In genomic region chr3:169668957-169669681, GRCh38 we compare ENCODE assay signal across 1 cellular context.
TF ChIP-seq lines count a peak whose summit lies in the region.

No MANE protein-coding gene starts in this region.

TF ChIP-seq in HEK293, 187 proteins besides CTCF, POLR2A, EP300 and RAD21 (continued from another document and continues in another):
- TF ChIP-seq AEBP2 (tag by site-specific recombination; IDR thresholded peaks at IDR 0.05; ENCODE audit: borderline replicate concordance) (no peak), ZNF654 (tag by site-specific recombination; IDR thresholded peaks at IDR 0.05; ENCODE audit: low read depth) (peak; percentile 84), ZNF121 (tag by site-specific recombination; IDR thresholded peaks at IDR 0.05) (no peak), ZNF530 (tag by site-specific recombination; IDR thresholded peaks at IDR 0.05; ENCODE audit: low read depth) (no peak), ZNF112 (tag by site-specific recombination; IDR thresholded peaks at IDR 0.05) (no peak), EGR2 (tag by site-specific recombination; IDR thresholded peaks at IDR 0.05; ENCODE audit: low read depth) (peak; percentile 46), ZNF658 (tag by site-specific recombination; IDR thresholded peaks at IDR 0.05) (no peak), ZNF776 (tag by site-specific recombination; IDR thresholded peaks at IDR 0.05; ENCODE audit: borderline replicate concordance) (no peak), ZFP41 (tag by site-specific recombination; IDR thresholded peaks at IDR 0.05; ENCODE audit: borderline replicate concordance) (no peak), ZNF843 (tag by site-specific recombination; IDR thresholded peaks at IDR 0.05) (0 out of 2 replicates have a peak, but pooled peaks have one; percentile 24), KLF9 (tag by site-specific recombination; IDR thresholded peaks at IDR 0.05; ENCODE audit: low read depth) (no peak; the same call in 1 of the 2 replicates), MZF1 (tag by site-specific recombination; IDR thresholded peaks at IDR 0.05; ENCODE audit: borderline replicate concordance) (no peak), ZBTB17 (tag by site-specific recombination; IDR thresholded peaks at IDR 0.05) (peak; percentile 82), ZNF664 (tag by site-specific recombination; IDR thresholded peaks at IDR 0.05) (no peak), ZNF214 (tag by site-specific recombination; IDR thresholded peaks at IDR 0.05; ENCODE audit: borderline replicate concordance) (no peak), ZNF571 (tag by site-specific recombination; IDR thresholded peaks at IDR 0.05) (no peak), ZNF280D (tag by site-specific recombination; IDR thresholded peaks at IDR 0.05) (no peak), MEIS1 (CRISPR knock-in tag; IDR thresholded peaks at IDR 0.05; ENCODE audit: borderline replicate concordance) (no peak), ZNF114 (tag by site-specific recombination; IDR thresholded peaks at IDR 0.05) (no peak), PRDM1 (tag by site-specific recombination; IDR thresholded peaks at IDR 0.05) (no peak), PRDM6 (tag by site-specific recombination; IDR thresholded peaks at IDR 0.05) (no peak), ZNF155 (tag by site-specific recombination; IDR thresholded peaks at IDR 0.05) (no peak), SETDB1 (IDR thresholded peaks at IDR 0.05; ENCODE audit: insufficient read length, low read length) (no peak), ZNF529 (tag by site-specific recombination; IDR thresholded peaks at IDR 0.05; ENCODE audit: insufficient replicate concordance) (no peak), ZEB2 (tag by site-specific recombination; IDR thresholded peaks at IDR 0.05) (peak; percentile 83; the same call in 1 of the 2 replicates), ZNF624 (tag by site-specific recombination; IDR thresholded peaks at IDR 0.05) (no peak), ZNF16 (tag by site-specific recombination; IDR thresholded peaks at IDR 0.05; ENCODE audit: low read depth) (no peak), ZNF707 (tag by site-specific recombination; IDR thresholded peaks at IDR 0.05) (no peak), ZNF521 (tag by site-specific recombination; IDR thresholded peaks at IDR 0.05) (no peak), MYNN (tag by site-specific recombination; IDR thresholded peaks at IDR 0.05; ENCODE audit: borderline replicate concordance) (no peak), PRDM10 (tag by site-specific recombination; IDR thresholded peaks at IDR 0.05) (no peak), PATZ1 (tag by site-specific recombination; IDR thresholded peaks at IDR 0.05) (peak; percentile 87), INSM2 (tag by site-specific recombination; IDR thresholded peaks at IDR 0.05) (peak; percentile 85), ZNF692 (tag by site-specific recombination; IDR thresholded peaks at IDR 0.05) (peak; percentile 78), ZNF174 (tag by site-specific recombination; IDR thresholded peaks at IDR 0.05) (no peak), ZNF335 (tag by site-specific recombination; conservative IDR thresholded peaks at IDR 0.05) (no peak), SP7 (tag by site-specific recombination; IDR thresholded peaks at IDR 0.05) (peak; percentile 56; the same call in 1 of the 2 replicates), ZNF169 (tag by site-specific recombination; IDR thresholded peaks at IDR 0.05) (no peak), ZBTB8A (tag by site-specific recombination; IDR thresholded peaks at IDR 0.05) (peak; percentile 85), ZNF561 (tag by site-specific recombination; IDR thresholded peaks at IDR 0.05; ENCODE audit: borderline replicate concordance) (no peak; the same call in 1 of the 2 replicates), ZNF76 (tag by site-specific recombination; IDR thresholded peaks at IDR 0.05; ENCODE audit: borderline replicate concordance, low read depth) (no peak), SCRT2 (tag by site-specific recombination; IDR thresholded peaks at IDR 0.05) (no peak), ZNF777 (tag by site-specific recombination; IDR thresholded peaks at IDR 0.05; ENCODE audit: borderline replicate concordance) (no peak), ZNF341 (tag by site-specific recombination; IDR thresholded peaks at IDR 0.05; ENCODE audit: low read depth) (no peak), ZNF514 (tag by site-specific recombination; IDR thresholded peaks at IDR 0.05) (no peak), SP2 (tag by site-specific recombination; IDR thresholded peaks at IDR 0.05) (no peak), ELK4 (IDR thresholded peaks at IDR 0.05; ENCODE audit: borderline replicate concordance, low read depth, low read length) (no peak), IKZF3 (tag by site-specific recombination; IDR thresholded peaks at IDR 0.05) (peak; percentile 74), ZNF704 (tag by site-specific recombination; IDR thresholded peaks at IDR 0.05) (no peak), HOXA7 (CRISPR knock-in tag; IDR thresholded peaks at IDR 0.05; ENCODE audit: borderline replicate concordance) (no peak), GLIS1 (tag by site-specific recombination; IDR thresholded peaks at IDR 0.05) (peak; percentile 85)
